ENCODE assay signal across 1 cellular context in genomic region chr21:14271053-14271452, GRCh38.
TF ChIP-seq lines count a peak whose summit lies in the region.

No MANE protein-coding gene starts in this region.

TF ChIP-seq in K562, 482 proteins besides CTCF, POLR2A, EP300 and RAD21 (continued from another document and continues in another):
- peak in 1 of 2 experiments; percentile 59; a peak in 2 of 4 replicates for TF ChIP-seq RCOR1 (IDR thresholded peaks at IDR 0.05; ENCODE audit: borderline replicate concordance in 1 of 2, low read depth in 2 of 2, low read length in 2 of 2)
- no peak for TF ChIP-seq MCM2 (IDR thresholded peaks at IDR 0.05; ENCODE audit: low read depth)
- TF ChIP-seq ZNF134 (CRISPR knock-in tag; conservative IDR thresholded peaks at IDR 0.05) = no peak
- no peak for TF ChIP-seq NKRF (IDR thresholded peaks at IDR 0.05; ENCODE audit: borderline replicate concordance)
- TF ChIP-seq STAT5A (IDR thresholded peaks at IDR 0.05; ENCODE audit: borderline replicate concordance, low read length) = peak; percentile 76
- no peak for TF ChIP-seq CGGBP1 (CRISPR knock-in tag; IDR thresholded peaks at IDR 0.05)
- no peak for TF ChIP-seq ZNF197 (CRISPR knock-in tag; IDR thresholded peaks at IDR 0.05; ENCODE audit: low read depth)
- no peak for TF ChIP-seq PURB (CRISPR knock-in tag; IDR thresholded peaks at IDR 0.05; ENCODE audit: low read depth)
- no peak for TF ChIP-seq FOXP4 (CRISPR knock-in tag; IDR thresholded peaks at IDR 0.05; ENCODE audit: borderline replicate concordance)
- no peak for TF ChIP-seq SUPT5H (IDR thresholded peaks at IDR 0.05)
- no peak for TF ChIP-seq RB1 (IDR thresholded peaks at IDR 0.05; ENCODE audit: low read depth)
- no peak for TF ChIP-seq CLOCK (CRISPR knock-in tag; IDR thresholded peaks at IDR 0.05; ENCODE audit: borderline replicate concordance)
- TF ChIP-seq TCF15 (CRISPR knock-in tag; IDR thresholded peaks at IDR 0.05) = no peak
- no peak for TF ChIP-seq REST (CRISPR knock-in tag; IDR thresholded peaks at IDR 0.05; ENCODE audit: low read depth)
- TF ChIP-seq MTA3 (IDR thresholded peaks at IDR 0.05; ENCODE audit: borderline replicate concordance) = no peak
- TF ChIP-seq ZNF436 (CRISPR knock-in tag; IDR thresholded peaks at IDR 0.05) = no peak
- no peak for TF ChIP-seq ATF6 (CRISPR knock-in tag; IDR thresholded peaks at IDR 0.05)
- no peak for TF ChIP-seq USF1 (CRISPR knock-in tag; IDR thresholded peaks at IDR 0.05)
- no peak for TF ChIP-seq ARHGAP35 (IDR thresholded peaks at IDR 0.05; ENCODE audit: partially characterized antibody)
- peak; percentile 87 for TF ChIP-seq NCOR1 (IDR thresholded peaks at IDR 0.05)
- TF ChIP-seq UBTF (IDR thresholded peaks at IDR 0.05; ENCODE audit: borderline replicate concordance in 1 of 2, low read depth in 2 of 2, low read length in 2 of 2) = no peak
- no peak for TF ChIP-seq ZNF282 (CRISPR knock-in tag; IDR thresholded peaks at IDR 0.05)
- TF ChIP-seq PREB (CRISPR knock-in tag; IDR thresholded peaks at IDR 0.05) = no peak
- TF ChIP-seq NR2C2 (CRISPR knock-in tag; IDR thresholded peaks at IDR 0.05) = no peak
- no peak for TF ChIP-seq NR2C2 (tag; IDR thresholded peaks at IDR 0.05)
- TF ChIP-seq ZNF280B (CRISPR knock-in tag; IDR thresholded peaks at IDR 0.05) = no peak
- TF ChIP-seq TARDBP (IDR thresholded peaks at IDR 0.05) = no peak
- no peak for TF ChIP-seq BMI1 (IDR thresholded peaks at IDR 0.05; ENCODE audit: low read length)
- no peak for TF ChIP-seq BRCA1 (IDR thresholded peaks at IDR 0.05)
- no peak for TF ChIP-seq BRCA1 (CRISPR knock-in tag; IDR thresholded peaks at IDR 0.05)
- no peak for TF ChIP-seq BDP1 (IDR thresholded peaks at IDR 0.05; ENCODE audit: insufficient read depth, insufficient read length)
- TF ChIP-seq ZNF507 (tag; conservative IDR thresholded peaks at IDR 0.05) = no peak
- TF ChIP-seq ZNF146 (CRISPR knock-in tag; IDR thresholded peaks at IDR 0.05; ENCODE audit: unreplicated experiment) = no peak
- TF ChIP-seq CBX5 (IDR thresholded peaks at IDR 0.05; ENCODE audit: borderline replicate concordance, low read depth) = no peak
- TF ChIP-seq BCLAF1 (IDR thresholded peaks at IDR 0.05; ENCODE audit: borderline replicate concordance in 1 of 2, control insufficient read depth in 1 of 2, low read depth in 2 of 2, low read length in 1 of 2) = no peak
- TF ChIP-seq SETDB1 (IDR thresholded peaks at IDR 0.05; ENCODE audit: low read length) = no peak
- no peak for TF ChIP-seq ZNF263 (CRISPR knock-in tag; IDR thresholded peaks at IDR 0.05; ENCODE audit: borderline replicate concordance)
